Comparison of ENCODE assay signal across 23 cellular contexts in the genomic region with DNA sequence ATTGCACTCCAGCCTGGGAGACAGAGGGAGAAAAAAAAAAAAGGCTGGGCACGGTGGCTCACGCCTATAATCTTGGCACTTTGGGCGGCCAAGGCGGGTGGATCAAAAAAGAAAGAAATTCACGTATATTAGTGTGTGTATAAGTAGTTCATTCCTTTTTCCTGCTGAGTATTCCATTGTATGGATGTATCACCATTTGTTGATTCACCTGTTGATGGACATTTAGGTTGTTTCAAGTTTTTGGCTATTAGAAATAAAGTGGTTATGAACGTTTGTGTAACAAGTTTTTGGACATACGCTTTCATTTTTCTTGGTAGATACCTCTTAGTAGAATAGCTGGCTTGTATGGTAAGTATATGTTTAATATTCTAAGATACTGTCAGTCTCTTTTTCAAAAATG. TPM values are rescaled to one million over a fixed set of nuclear protein-coding genes. Genes with fewer than 3 reads are reported as not detected.
"Had no signal": no experiment of that assay in that cellular context is flagged by ENCODE, and none has a peak within 500 bp of the region (broad histone marks: within the 10 kb centered on the region; RNA-seq: fewer than 3 reads in every experiment).

No MANE protein-coding gene starts in this region.

- H3K27ac ChIP-seq: coronary artery, dorsolateral prefrontal cortex, foreskin keratinocyte, gastroesophageal sphincter, heart left ventricle, hepatocyte, left lung, lower lobe of right lung had no signal

- H3K27ac Mint-ChIP-seq: naive thymus-derived CD4-positive, alpha-beta T cell had no signal

- H2AFZ ChIP-seq: hepatocyte had no signal

- H3K4me1 ChIP-seq: foreskin keratinocyte, left lung, lower lobe of right lung had no signal

- H3K9me3 ChIP-seq: esophagus muscularis mucosa, gastroesophageal sphincter, heart left ventricle, left lung, lower lobe of right lung had no signal

- H3K4me3 Mint-ChIP-seq: immature natural killer cell; naive thymus-derived CD4-positive, alpha-beta T cell had no signal

- H3K27me3 ChIP-seq: dorsolateral prefrontal cortex, esophagus muscularis mucosa, foreskin keratinocyte, gastroesophageal sphincter, heart left ventricle, hepatocyte, left lung had no signal

- DNase-seq: dermis blood vessel endothelial cell; dorsolateral prefrontal cortex; effector CD4-positive, alpha-beta T cell; effector memory CD4-positive, alpha-beta T cell; heart left ventricle; hypothalamus; immature natural killer cell; islet precursor cell; kidney; kidney glomerular epithelial cell; left cardiac atrium; left lung; left ventricle myocardium superior; lower lobe of right lung; mesendoderm; midbrain; naive thymus-derived CD4-positive, alpha-beta T cell had no signal

- H3K9me3 Mint-ChIP-seq: immature natural killer cell; naive thymus-derived CD4-positive, alpha-beta T cell had no signal

- H3K4me2 ChIP-seq: hepatocyte had no signal

- H3K4me3 ChIP-seq: coronary artery, dorsolateral prefrontal cortex, esophagus muscularis mucosa, gastroesophageal sphincter, heart left ventricle, hepatocyte, left lung, lower lobe of right lung had no signal

- H3K27me3 Mint-ChIP-seq: naive thymus-derived CD4-positive, alpha-beta T cell had no signal

RNA-seq across cellular contexts. Expression of gene NIM1K, which starts 42.8 kb away (rescaled TPM):
- total RNA-seq: hepatocyte, lung microvascular endothelial cell had no signal
- polyA plus RNA-seq: foreskin keratinocyte, hepatocyte had no signal
